21 cellular contexts compared by ENCODE assay signal in genomic region chr2:193469251-193469650, GRCh38.
"Had no signal": no experiment of that assay in that cellular context is flagged by ENCODE, and none has a peak within 500 bp of the region (broad histone marks: within the 10 kb centered on the region; RNA-seq: fewer than 3 reads in every experiment).

No MANE protein-coding gene starts in this region.

- H3K4me1 ChIP-seq: esophagus muscularis mucosa, gastrocnemius medialis, heart right ventricle, pancreas, tibial artery, upper lobe of left lung, uterus had no signal

- H3K27me3 ChIP-seq: esophagus muscularis mucosa, gastrocnemius medialis, heart right ventricle, pancreas, tibial artery, upper lobe of left lung, uterus had no signal

- H3K27ac Mint-ChIP-seq: dendritic cell treated with granulocyte-macrophage colony-stimulating factor and Interleukin-4, amounts not matched to agents 40 ng/mL and 50 ng/mL, for 4 days; effector memory CD8-positive, alpha-beta T cell; nephron; progenitor cell of endocrine pancreas; stimulated activated naive CD8-positive, alpha-beta T cell treated with anti-CD3 and anti-CD28 coated beads, Interleukin-15, Interleukin-2, amounts not matched to agents 100 ng/mL and 50 ng/mL, for 24 hours had no signal

- H3K4me3 ChIP-seq: esophagus muscularis mucosa, gastrocnemius medialis, heart right ventricle, mucosa of descending colon, pancreas, smooth muscle cell, tibial artery, upper lobe of left lung, uterus had no signal

- H3K4me2 ChIP-seq: smooth muscle cell had no signal

- H3K9me3 ChIP-seq: gastrocnemius medialis, mucosa of descending colon, pancreas, upper lobe of left lung, uterus had no signal

- H3K4me3 Mint-ChIP-seq: dendritic cell treated with granulocyte-macrophage colony-stimulating factor and Interleukin-4, amounts not matched to agents 40 ng/mL and 50 ng/mL, for 4 days; effector memory CD8-positive, alpha-beta T cell; nephron; stimulated activated naive CD8-positive, alpha-beta T cell treated with anti-CD3 and anti-CD28 coated beads, Interleukin-15, Interleukin-2, amounts not matched to agents 100 ng/mL and 50 ng/mL, for 24 hours had no signal

- H3K36me3 ChIP-seq: esophagus muscularis mucosa, gastrocnemius medialis, heart right ventricle, pancreas, tibial artery, upper lobe of left lung, uterus had no signal

- H3K27ac ChIP-seq: epithelial cell of prostate, esophagus muscularis mucosa, gastrocnemius medialis, heart right ventricle, pancreas, tibial artery, upper lobe of left lung, uterus had no signal

- H3K9me3 Mint-ChIP-seq: effector memory CD8-positive, alpha-beta T cell had no signal

- H3K27me3 Mint-ChIP-seq: dendritic cell treated with granulocyte-macrophage colony-stimulating factor and Interleukin-4, amounts not matched to agents 40 ng/mL and 50 ng/mL, for 4 days; effector memory CD8-positive, alpha-beta T cell; progenitor cell of endocrine pancreas; stimulated activated naive CD8-positive, alpha-beta T cell treated with anti-CD3 and anti-CD28 coated beads, Interleukin-15, Interleukin-2, amounts not matched to agents 100 ng/mL and 50 ng/mL, for 24 hours had no signal

- H3K4me1 Mint-ChIP-seq: nephron had no signal

- ATAC-seq: effector memory CD8-positive, alpha-beta T cell; gastrocnemius medialis; heart right ventricle; left lobe of liver; mucosa of descending colon; pancreas; right cardiac atrium had no signal

- DNase-seq: effector memory CD8-positive, alpha-beta T cell; gastrocnemius medialis; heart right ventricle; hypothalamus; mammary epithelial cell; mucosa of descending colon; occipital lobe; pancreas; right cardiac atrium; stimulated activated CD4-positive, alpha-beta T cell treated with anti-CD3 and anti-CD28 coated beads, Interleukin-2, amount 100 ng/mL, for 48 hours; tibial artery; uterus had no signal
